ENCODE assay signal across 8 cellular contexts in the genomic region with DNA sequence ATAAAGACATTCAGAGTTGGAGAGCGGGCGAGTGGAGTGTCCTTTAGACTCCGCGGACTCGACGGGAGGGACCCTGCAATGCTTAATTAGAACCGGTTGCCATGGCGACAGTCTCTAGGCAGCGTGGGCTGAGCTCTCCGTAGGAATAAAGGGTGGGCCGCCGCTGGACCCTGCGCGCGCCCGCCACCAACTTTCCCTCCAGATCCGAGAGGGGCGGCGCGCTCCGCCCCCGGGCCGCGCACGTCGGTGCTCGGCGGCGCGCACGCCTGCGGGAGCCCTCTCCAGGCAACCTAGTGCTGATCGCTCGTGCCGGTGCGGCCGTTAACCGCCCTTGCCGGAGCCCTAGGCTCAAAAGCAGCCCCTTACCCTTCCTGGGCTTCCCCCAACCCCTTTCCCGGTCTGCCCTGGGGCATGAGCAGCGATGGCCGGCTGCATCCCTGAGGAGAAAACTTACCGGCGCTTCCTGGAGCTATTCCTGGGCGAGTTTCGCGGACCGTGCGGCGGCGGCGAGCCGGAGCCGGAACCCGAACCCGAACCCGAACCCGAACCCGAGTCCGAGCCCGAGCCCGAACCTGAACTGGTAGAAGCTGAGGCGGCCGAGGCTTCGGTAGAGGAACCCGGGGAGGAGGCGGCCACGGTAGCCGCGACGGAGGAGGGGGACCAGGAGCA. TPM values are rescaled to one million over a fixed set of nuclear protein-coding genes. Genes with fewer than 3 reads are reported as not detected.
DNase-seq lines count a peak whose midpoint lies in the region; ATAC-seq and TF ChIP-seq lines count a peak whose summit lies in the region.

Gene PPM1E, plus strand, starts transcription at position 278 of the 669 bp plus-strand sequence.

- peaks cover 13% of the 10 kb centered on the region for H3K4me1 Mint-ChIP-seq in activated naive CD4-positive, alpha-beta T cell treated with anti-CD3 and anti-CD28 coated beads, Interleukin-2, amount 50 U/mL, for 24 hours
- H3K4me1 Mint-ChIP-seq in osteocyte (ENCODE audit: unreplicated experiment): peaks cover 17% of the 10 kb centered on the region

- peak within 1 kb of the TSS; percentile 93 for H3K4me3 Mint-ChIP-seq in activated naive CD4-positive, alpha-beta T cell treated with anti-CD3 and anti-CD28 coated beads, Interleukin-2, amount 50 U/mL, for 24 hours
- H3K4me3 Mint-ChIP-seq in osteocyte (ENCODE audit: unreplicated experiment): peak within 1 kb of the TSS; percentile 95

- TF ChIP-seq CTCF in cardiac muscle cell (IDR thresholded peaks at IDR 0.05; ENCODE audit: low read depth, low read length): no peak
- no peak for TF ChIP-seq CTCF in osteocyte (IDR thresholded peaks at IDR 0.05)

- H3K36me3 Mint-ChIP-seq in activated naive CD4-positive, alpha-beta T cell treated with anti-CD3 and anti-CD28 coated beads, Interleukin-2, amount 50 U/mL, for 24 hours: peaks cover 3% of the 10 kb centered on the region
- H3K36me3 Mint-ChIP-seq in osteocyte (ENCODE audit: unreplicated experiment): no peaks in the 10 kb centered on the region

- H3K27me3 ChIP-seq in cardiac muscle cell: peaks cover 26% of the 10 kb centered on the region

- peak; percentile 25 for DNase-seq in EH (ENCODE audit: low read depth)
- DNase-seq in M059J (ENCODE audit: low read depth): peak; percentile 41
- DNase-seq in cardiac muscle cell (ENCODE audit: low read depth in 1 of 2, low spot score in 1 of 2): peak; percentile 56 to 87
- DNase-seq in osteocyte (ENCODE audit: extremely low spot score, unreplicated experiment): peak; percentile 86

- H3K9me3 ChIP-seq in cardiac muscle cell (ENCODE audit: low read depth): no peaks in the 10 kb centered on the region

- no peaks in the 10 kb centered on the region for H3K9me3 Mint-ChIP-seq in activated naive CD4-positive, alpha-beta T cell treated with anti-CD3 and anti-CD28 coated beads, Interleukin-2, amount 50 U/mL, for 24 hours
- H3K9me3 Mint-ChIP-seq in osteocyte (ENCODE audit: unreplicated experiment): no peaks in the 10 kb centered on the region

- ATAC-seq in HG02884 (IDR thresholded peaks at IDR 0.05; ENCODE audit: unreplicated experiment): no peak

- H3K27ac Mint-ChIP-seq in activated naive CD4-positive, alpha-beta T cell treated with anti-CD3 and anti-CD28 coated beads, Interleukin-2, amount 50 U/mL, for 24 hours: peak within 1 kb of the TSS; percentile 76
- H3K27ac Mint-ChIP-seq in osteocyte (ENCODE audit: unreplicated experiment): peak within 1 kb of the TSS; percentile 5

- peak within 1 kb of the TSS; percentile 65 for H3K4me3 ChIP-seq in cardiac muscle cell
- peak within 1 kb of the TSS; percentile 43 for H3K4me3 ChIP-seq in urinary bladder (ENCODE audit: low read depth, low read length)

- peaks cover 37% of the 10 kb centered on the region for H3K27me3 Mint-ChIP-seq in activated naive CD4-positive, alpha-beta T cell treated with anti-CD3 and anti-CD28 coated beads, Interleukin-2, amount 50 U/mL, for 24 hours
- peaks cover 37% of the 10 kb centered on the region for H3K27me3 Mint-ChIP-seq in osteocyte (ENCODE audit: unreplicated experiment)

- peak; percentile 78 for TF ChIP-seq POLR2A in Raji (IDR thresholded peaks at IDR 0.05; ENCODE audit: insufficient read depth, low read depth, low read length)

- H3K4me1 ChIP-seq in cardiac muscle cell (ENCODE audit: low read depth) (peaks cover 8% of the 10 kb centered on the region), urinary bladder (ENCODE audit: insufficient read depth) (peaks cover 1% of the 10 kb centered on the region)

- H3K27ac ChIP-seq in cardiac muscle cell (no peak within 1 kb of the TSS), urinary bladder (ENCODE audit: low read depth) (no peak within 1 kb of the TSS)

- no peaks in the 10 kb centered on the region for H3K36me3 ChIP-seq in cardiac muscle cell
- no peaks in the 10 kb centered on the region for H3K36me3 ChIP-seq in urinary bladder (ENCODE audit: insufficient read depth)

- WGBS in urinary bladder: under 1% methylated on average over 71 of the region's 71 CpGs

RNA-seq across cellular contexts. Expression of gene PPM1E, which starts in this region (rescaled TPM):
- 0.25 and 0.47 TPM in 2 replicates for total RNA-seq in M059J (2014; rRNA removed; shearing (Covaris generic))
- 0.27 and 0.46 TPM in 2 replicates for total RNA-seq in cardiac muscle cell
- not detected in 2 replicates for polyA plus RNA-seq in cardiac muscle cell
- total RNA-seq in osteocyte: 1.7 TPM in 2 replicates
- 1.3 TPM for total RNA-seq in urinary bladder
- 0.25 TPM for polyA plus RNA-seq in urinary bladder

Comparison
In these comparisons a context has a peak if more than half of its experiments do, and no peak if none do; other contexts are left out.
1. Peak in DNase-seq in M059J; RNA of the gene not detected or under 1 TPM.
2. Peak in DNase-seq and H3K4me3 ChIP-seq in cardiac muscle cell; RNA of the gene not detected or under 1 TPM.
3. DNase-seq: peak in every context shown above with its lines; median percentile 86 in osteocyte; 72 in cardiac muscle cell; 41 in M059J; 25 in EH.